16 cellular contexts compared by ENCODE assay signal in the genomic region with DNA sequence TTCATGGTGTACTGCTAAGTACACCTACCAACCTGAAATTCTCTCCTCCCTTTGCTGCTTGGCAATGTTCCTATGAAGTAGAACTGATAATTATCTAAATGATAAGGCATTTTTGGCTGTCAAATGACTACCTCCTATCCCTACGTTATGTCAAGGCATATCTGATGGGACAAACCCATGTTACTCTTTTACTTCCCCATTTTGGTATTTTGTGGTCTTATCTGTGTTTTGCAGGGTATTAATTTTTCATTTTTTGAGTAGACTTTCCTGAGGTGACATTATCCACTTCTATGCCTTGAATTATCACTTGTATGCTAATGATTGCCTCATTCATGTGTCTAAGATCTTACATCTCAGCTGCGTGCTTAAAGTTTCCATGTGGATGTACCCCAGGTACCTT.
"Had no signal": no experiment of that assay in that cellular context is flagged by ENCODE, and none has a peak within 500 bp of the region (broad histone marks: within the 10 kb centered on the region; RNA-seq: fewer than 3 reads in every experiment).

No MANE protein-coding gene starts in this region.

- H3K4me3 ChIP-seq: heart left ventricle, tibial artery, vagina had no signal

- DNase-seq: activated CD4-positive, CD25-positive, alpha-beta regulatory T cell treated with anti-CD3 and anti-CD28 coated beads, Interleukin-2, amount 50 U/mL, for 72 hours; activated naive CD8-positive, alpha-beta T cell treated with anti-CD3 and anti-CD28 coated beads, Interleukin-2, amount 10 ng/mL, durations not matched to agents 7 days and 5 days; anterior cingulate cortex; brain microvascular endothelial cell; cortex of kidney; effector CD8-positive, alpha-beta T cell; foreskin melanocyte; heart left ventricle; nucleus accumbens; posterior cingulate gyrus; tibial artery had no signal

- H3K27me3 ChIP-seq: brain microvascular endothelial cell, heart left ventricle, tibial artery, vagina had no signal

- ATAC-seq: heart left ventricle; stimulated activated effector memory CD8-positive, alpha-beta T cell treated with anti-CD3 and anti-CD28 coated beads, Interleukin-12 subunit alpha, Interleukin-12 subunit beta, amount 100 ng/mL, for 72 hours had no signal

- H3K9me3 Mint-ChIP-seq: central memory CD8-positive, alpha-beta T cell; nephron had no signal

- H3K36me3 Mint-ChIP-seq: activated naive CD8-positive, alpha-beta T cell treated with anti-CD3 and anti-CD28 coated beads, Interleukin-2, amount 10 ng/mL, durations not matched to agents 7 days and 5 days; stimulated activated effector memory CD8-positive, alpha-beta T cell treated with anti-CD3 and anti-CD28 coated beads, Interleukin-12 subunit alpha, Interleukin-12 subunit beta, amount 100 ng/mL, for 72 hours had no signal

- H3K4me3 Mint-ChIP-seq: activated naive CD8-positive, alpha-beta T cell treated with anti-CD3 and anti-CD28 coated beads, Interleukin-2, amount 10 ng/mL, durations not matched to agents 7 days and 5 days; activated T-helper 1 cell treated with anti-CD3 and anti-CD28 coated beads, Interleukin-12 subunit alpha, Interleukin-12 subunit beta, Interleukin-2, Interleukin-4 antibody, amounts not matched to agents 30 ng/mL and 10 ng/mL and 1 ng/mL, durations not matched to agents 14 hours and 24 hours and 36 hours; central memory CD8-positive, alpha-beta T cell; nephron; stimulated activated effector memory CD8-positive, alpha-beta T cell treated with anti-CD3 and anti-CD28 coated beads, Interleukin-12 subunit alpha, Interleukin-12 subunit beta, amount 100 ng/mL, for 72 hours had no signal

- H3K36me3 ChIP-seq: brain microvascular endothelial cell, heart left ventricle, tibial artery, vagina had no signal

- H3K9me3 ChIP-seq: tibial artery, vagina had no signal

- H3K27me3 Mint-ChIP-seq: activated naive CD8-positive, alpha-beta T cell treated with anti-CD3 and anti-CD28 coated beads, Interleukin-2, amount 10 ng/mL, durations not matched to agents 7 days and 5 days; central memory CD8-positive, alpha-beta T cell had no signal

- H3K27ac Mint-ChIP-seq: activated naive CD8-positive, alpha-beta T cell treated with anti-CD3 and anti-CD28 coated beads, Interleukin-2, amount 10 ng/mL, durations not matched to agents 7 days and 5 days; activated T-helper 1 cell treated with anti-CD3 and anti-CD28 coated beads, Interleukin-12 subunit alpha, Interleukin-12 subunit beta, Interleukin-2, Interleukin-4 antibody, amounts not matched to agents 30 ng/mL and 10 ng/mL and 1 ng/mL, durations not matched to agents 14 hours and 24 hours and 36 hours; nephron; stimulated activated effector memory CD8-positive, alpha-beta T cell treated with anti-CD3 and anti-CD28 coated beads, Interleukin-12 subunit alpha, Interleukin-12 subunit beta, amount 100 ng/mL, for 72 hours had no signal

- H3K27ac ChIP-seq: brain microvascular endothelial cell, heart left ventricle, tibial artery, vagina had no signal

- H3K4me1 Mint-ChIP-seq: activated naive CD8-positive, alpha-beta T cell treated with anti-CD3 and anti-CD28 coated beads, Interleukin-2, amount 10 ng/mL, durations not matched to agents 7 days and 5 days; central memory CD8-positive, alpha-beta T cell had no signal

- H3K4me1 ChIP-seq: tibial artery, vagina had no signal
